8 cellular contexts compared by ENCODE assay signal in the genomic region with DNA sequence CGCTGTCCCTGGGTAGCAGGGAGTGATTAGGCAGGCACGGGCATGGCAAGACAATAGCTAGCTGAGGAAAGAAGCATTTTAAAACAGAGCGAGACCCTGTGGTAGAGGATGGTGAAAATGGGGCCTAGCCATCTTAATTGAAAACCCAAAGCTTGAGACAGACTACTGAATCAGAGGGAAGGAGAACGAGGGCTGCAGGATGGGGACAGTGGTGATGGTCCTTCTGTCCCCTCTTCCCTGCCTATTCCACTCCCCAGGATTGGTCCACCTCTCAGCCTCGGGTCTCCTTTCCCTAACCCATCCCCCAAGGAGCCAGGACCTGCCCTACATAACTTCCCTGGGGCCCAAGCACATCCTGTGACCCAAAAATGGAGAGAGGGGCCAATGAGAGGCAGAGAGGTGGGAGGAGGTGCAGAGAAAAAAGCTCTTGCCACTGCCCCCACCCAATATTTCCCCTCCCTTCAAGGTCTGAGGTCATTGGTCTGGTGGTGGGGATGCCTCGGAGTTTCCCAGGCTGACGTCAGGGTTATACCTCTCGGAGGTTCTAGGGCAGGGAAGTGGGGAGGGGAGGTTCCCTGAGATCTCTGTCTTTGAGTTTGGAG. TPM values are rescaled to one million over a fixed set of nuclear protein-coding genes. Genes with fewer than 3 reads are reported as not detected.
DNase-seq lines count a peak whose midpoint lies in the region; ATAC-seq and TF ChIP-seq lines count a peak whose summit lies in the region.

No MANE protein-coding gene starts in this region.

- TF ChIP-seq CTCF in OCI-LY7 (conservative IDR thresholded peaks at IDR 0.05; ENCODE audit: low read length) = 0 out of 2 replicates have a peak, but pooled peaks have one; percentile 4
- TF ChIP-seq CTCF in mammary epithelial cell (conservative IDR thresholded peaks at IDR 0.05 in 1 of 2, IDR thresholded peaks at IDR 0.05 in 1 of 2; ENCODE audit: extremely low read depth in 1 of 2, insufficient read depth in 1 of 2, low read depth in 1 of 2, low read length in 2 of 2) = no peak

- no peaks in the 10 kb centered on the region for H3K9me3 ChIP-seq in CD4-positive, alpha-beta memory T cell (ENCODE audit: control insufficient read depth in 1 of 2, low read length in 2 of 2)
- no peaks in the 10 kb centered on the region for H3K9me3 ChIP-seq in OCI-LY7 (ENCODE audit: low read length)
- no peaks in the 10 kb centered on the region for H3K9me3 ChIP-seq in mammary epithelial cell (replicated peaks; ENCODE audit: insufficient read depth, low read length)
- no peaks in the 10 kb centered on the region for H3K9me3 ChIP-seq in mesodermal cell (ENCODE audit: control insufficient read depth, low read length)

- H3K27me3 ChIP-seq in CD4-positive, alpha-beta memory T cell (ENCODE audit: insufficient read depth, low read length) = no peaks in the 10 kb centered on the region
- H3K27me3 ChIP-seq in mammary epithelial cell (ENCODE audit: insufficient read depth, low read length) = no peaks in the 10 kb centered on the region

- DNase-seq in CD4-positive, alpha-beta memory T cell = peak; percentile 60 to 91 (median 76)
- no peak for DNase-seq in OCI-LY7 (ENCODE audit: low spot score)
- no peak for DNase-seq in mammary epithelial cell
- no peak for DNase-seq in germinal center (ENCODE audit: low spot score)

- no peaks in the 10 kb centered on the region for H3K9me2 ChIP-seq in OCI-LY7 (ENCODE audit: insufficient read depth, low read length)

- H3K9ac ChIP-seq in mammary epithelial cell (ENCODE audit: insufficient read depth, low read length) = peak overlapping the region; percentile 58

- H3K4me1 ChIP-seq in CD4-positive, alpha-beta memory T cell (ENCODE audit: insufficient read depth, low read length) = peaks cover 65% of the 10 kb centered on the region
- H3K4me1 ChIP-seq in OCI-LY7 (ENCODE audit: insufficient read depth, low read length, poor library complexity, severe bottlenecking) = peaks cover 56% of the 10 kb centered on the region
- peaks cover 23% of the 10 kb centered on the region for H3K4me1 ChIP-seq in mammary epithelial cell (ENCODE audit: insufficient read depth, low read length)
- H3K4me1 ChIP-seq in mesodermal cell (ENCODE audit: control insufficient read depth, insufficient read depth, low read length, poor library complexity, severe bottlenecking) = peaks cover 33% of the 10 kb centered on the region
- no peaks in the 10 kb centered on the region for H3K4me1 ChIP-seq in urinary bladder (ENCODE audit: insufficient read depth)

- H4K20me1 ChIP-seq in OCI-LY7 (ENCODE audit: insufficient read depth, low read length) = peaks cover 6% of the 10 kb centered on the region; the same call in 1 of the 2 replicates
- H4K20me1 ChIP-seq in mammary epithelial cell (ENCODE audit: insufficient read depth, low read length) = no peaks in the 10 kb centered on the region

- CTCF ChIA-PET in CD4-positive, alpha-beta memory T cell (lab: Charles Lee; ENCODE audit: partially characterized antibody) = interaction anchor here (0.8 to 2.3 kb wide), 12 partner anchors 9 to 434 kb away, joined by 3 to 17 read pairs (median 4); partner anchors contain the start of gene ZBTB9
- CTCF ChIA-PET in OCI-LY7 (lab: Charles Lee; ENCODE audit: unreplicated experiment) (interaction anchor here (0.6 to 1.4 kb wide), 3 partner anchors 12 to 101 kb away, joined by 3 to 4 read pairs (median 3); partner anchors contain the start of gene ZBTB22), mammary epithelial cell (lab: Charles Lee; ENCODE audit: low non-redundant PET) (no interaction called here)

- peaks cover 44 to 87% (median 55%) of the 10 kb centered on the region in 4 donors for H3K4me1 Mint-ChIP-seq in CD4-positive, alpha-beta memory T cell

- peak overlapping the region; percentile 95 for H3K4me2 ChIP-seq in OCI-LY7 (ENCODE audit: low read length)
- peak overlapping the region; percentile 66 for H3K4me2 ChIP-seq in mammary epithelial cell (ENCODE audit: insufficient read depth, low read depth, low read length)

- intact Hi-C loops in CD4-positive, alpha-beta memory T cell (cut with micrococcal nuclease) = loop anchor here (1.0 to 10.0 kb wide), 9 partner anchors 8 to 1224 kb away; partner anchors contain the start of genes GPSM3, HSD17B8, KIFC1 and PBX2
- intact Hi-C loops in OCI-LY7 (cut with micrococcal nuclease; ENCODE audit: unreplicated experiment) = loop anchor here (1.0 to 10.0 kb wide), 4 partner anchors 13 to 214 kb away; partner anchors contain the start of genes HSD17B8, KIFC1, RING1 and RXRB
- intact Hi-C loops in mammary epithelial cell (cut with micrococcal nuclease) = loop anchor here (10.0 kb wide), 2 partner anchors 216 to 286 kb away; no protein-coding TSS in a partner anchor

- H3K27ac ChIP-seq in CD4-positive, alpha-beta memory T cell (ENCODE audit: low read depth, low read length) = peak overlapping the region; percentile 97
- H3K27ac ChIP-seq in OCI-LY7 (ENCODE audit: low read depth, low read length, poor library complexity, severe bottlenecking) (peak overlapping the region; percentile 76), mammary epithelial cell (ENCODE audit: insufficient read depth, low read depth, low read length) (peak overlapping the region; percentile 85), mesodermal cell (ENCODE audit: low read depth, low read length, severe bottlenecking) (peak overlapping the region; percentile 96), urinary bladder (ENCODE audit: low read depth) (peak overlapping the region; percentile 81)

- no peaks in the 10 kb centered on the region for H3K27me3 Mint-ChIP-seq in CD4-positive, alpha-beta memory T cell

- POLR2A ChIA-PET in CD4-positive, alpha-beta memory T cell (lab: Charles Lee; ENCODE audit: partially characterized antibody) = interaction anchor here (0.6 to 4.6 kb wide), 23 partner anchors 7 to 447 kb away, joined by 3 to 77 read pairs (median 8); partner anchors contain the start of genes B3GALT4, BAK1, KIFC1 and PFDN6
- POLR2A ChIA-PET in OCI-LY7 (lab: Charles Lee) = interaction anchor here (0.7 to 1.6 kb wide), 6 partner anchors 10 to 142 kb away, joined by 3 to 5 read pairs (median 4); partner anchors contain the start of genes B3GALT4 and ZBTB22

- H3K36me3 Mint-ChIP-seq in CD4-positive, alpha-beta memory T cell = peaks cover 22 to 42% of the 10 kb centered on the region in 2 donors

- peaks cover 21% of the 10 kb centered on the region; the same call in 1 of the 2 replicates for H3K79me2 ChIP-seq in OCI-LY7 (ENCODE audit: insufficient read depth, low read depth, low read length)
- peaks cover 29% of the 10 kb centered on the region for H3K79me2 ChIP-seq in mammary epithelial cell (ENCODE audit: insufficient read depth, low read length)

- in situ Hi-C loops in mammary epithelial cell (cut with MboI; ENCODE audit: low sequenced_read_pairs in 2 of 2) = no loop called here

- H3K27ac Mint-ChIP-seq in CD4-positive, alpha-beta memory T cell = peak overlapping the region; percentile 99 to 100 (median 99)

- peaks cover 21% of the 10 kb centered on the region for H3K36me3 ChIP-seq in CD4-positive, alpha-beta memory T cell (ENCODE audit: insufficient read depth, low read length)
- H3K36me3 ChIP-seq in OCI-LY7 (ENCODE audit: insufficient read depth, low read length) (peaks cover 27% of the 10 kb centered on the region), mammary epithelial cell (ENCODE audit: insufficient read depth, low read length) (peaks cover 2% of the 10 kb centered on the region), mesodermal cell (ENCODE audit: control insufficient read depth, insufficient read depth, low read length) (peaks cover 48% of the 10 kb centered on the region), urinary bladder (ENCODE audit: insufficient read depth) (no peaks in the 10 kb centered on the region)

- BruUV-seq in OCI-LY7 (replicated peaks; lab: Mats Ljungman, UMichigan) (TSS peak; percentile 97), mammary epithelial cell (replicated peaks; lab: Mats Ljungman, UMichigan) (TSS peak; percentile 74)

- dilution Hi-C loops in mammary epithelial cell (cut with HindIII; ENCODE audit: low sequenced_read_pairs) = no loop called here

- H3K4me3 ChIP-seq in CD4-positive, alpha-beta memory T cell (ENCODE audit: low read length in 2 of 2) = peak overlapping the region; percentile 18 to 75
- H3K4me3 ChIP-seq in OCI-LY7 (ENCODE audit: low read depth, low read length, poor library complexity, severe bottlenecking) (peak overlapping the region; percentile 67), mammary epithelial cell (replicated peaks in 1 of 3; ENCODE audit: insufficient read depth in 1 of 3, low read depth in 2 of 3, low read length in 3 of 3) (peak overlapping the region in 2 of 3 experiments; percentile 14 to 47), mesodermal cell (ENCODE audit: extremely low read depth, insufficient read depth, low read length, poor library complexity, severe bottlenecking) (peak overlapping the region; percentile 87), urinary bladder (ENCODE audit: low read depth, low read length) (peak overlapping the region; percentile 23)

- no peak for ATAC-seq in HG02798 (IDR thresholded peaks at IDR 0.05; ENCODE audit: poor library complexity, unreplicated experiment)
- ATAC-seq in HG03460 (IDR thresholded peaks at IDR 0.05; ENCODE audit: unreplicated experiment) = no peak

- H2AFZ ChIP-seq in OCI-LY7 (ENCODE audit: low read length) (peak overlapping the region; percentile 71; the same call in 1 of the 2 replicates), mammary epithelial cell (ENCODE audit: low read depth, low read length) (peak overlapping the region; percentile 79)

- H3K9me3 Mint-ChIP-seq in CD4-positive, alpha-beta memory T cell = no peaks in the 10 kb centered on the region

- peak overlapping the region; percentile 87 to 97 (median 94) for H3K4me3 Mint-ChIP-seq in CD4-positive, alpha-beta memory T cell

- 54% methylated on average over 7 of the region's 8 CpGs for WGBS in mammary epithelial cell (ENCODE audit: low coverage, missing lambda C conversion rate)
- WGBS in mesodermal cell (ENCODE audit: insufficient coverage in 2 of 2), 2 experiments = 19 to 20% methylated on average over 5 to 6 of the region's 8 CpGs
- 36% methylated on average over 8 of the region's 8 CpGs for WGBS in urinary bladder

RNA-seq across cellular contexts. Expression of gene CUTA, which starts 0.9 kb away (rescaled TPM):
- 100 to 1,000 TPM; 210 to 217 TPM for total RNA-seq in CD4-positive, alpha-beta memory T cell
- 100 to 1,000 TPM; 371 to 407 TPM for polyA plus RNA-seq in CD4-positive, alpha-beta memory T cell
- 147 and 164 TPM in 2 replicates for total RNA-seq in OCI-LY7 (2014; rRNA removed; shearing (Covaris generic))
- total RNA-seq in OCI-LY7 (2022) = 165 and 175 TPM in 2 replicates
- total RNA-seq in mammary epithelial cell = 100 to 1,000 TPM in 1 of 2 donors, 10 to 100 TPM in 1; 81.4 to 181 TPM
- 232 TPM for polyA plus RNA-seq in mammary epithelial cell
- polyA minus RNA-seq in mammary epithelial cell = 160 TPM
- polyA plus RNA-seq in mesodermal cell (2013, experiment 1 of 2) = 253 TPM
- 196 TPM for polyA plus RNA-seq in mesodermal cell (2013, experiment 2 of 2)
- 62.5 TPM for total RNA-seq in urinary bladder
- polyA plus RNA-seq in urinary bladder = 192 TPM

RNA-seq across cellular contexts. Expression of gene SYNGAP1, which starts 1.1 kb away (rescaled TPM):
- 10 to 100 TPM; 47.8 to 48.0 TPM for total RNA-seq in CD4-positive, alpha-beta memory T cell
- polyA plus RNA-seq in CD4-positive, alpha-beta memory T cell = 1 to 10 TPM in 1 of 2 donors, not detected in 1; 1.9 TPM
- 5.4 and 5.6 TPM in 2 replicates for total RNA-seq in OCI-LY7 (2014; rRNA removed; shearing (Covaris generic))
- 30.7 and 32.3 TPM in 2 replicates for total RNA-seq in OCI-LY7 (2022)
- total RNA-seq in mammary epithelial cell = 10 to 100 TPM in 1 of 2 donors, 1 to 10 TPM in 1; 4.2 to 17.7 TPM
- polyA plus RNA-seq in mammary epithelial cell = 3.2 TPM
- 1.8 TPM for polyA minus RNA-seq in mammary epithelial cell
- polyA plus RNA-seq in mesodermal cell (2013, experiment 1 of 2) = 54.9 TPM
- polyA plus RNA-seq in mesodermal cell (2013, experiment 2 of 2) = 47.5 TPM
- 9.8 TPM for total RNA-seq in urinary bladder
- 19.6 TPM for polyA plus RNA-seq in urinary bladder

RNA-seq across cellular contexts. Expression of gene PHF1, which starts 8.0 kb away (rescaled TPM):
- 100 to 1,000 TPM; 220 TPM for total RNA-seq in CD4-positive, alpha-beta memory T cell
- polyA plus RNA-seq in CD4-positive, alpha-beta memory T cell = 10 to 100 TPM; 61.2 to 81.8 TPM
- 19.9 and 21.4 TPM in 2 replicates for total RNA-seq in OCI-LY7 (2014; rRNA removed; shearing (Covaris generic))
- total RNA-seq in OCI-LY7 (2022) = 30.2 and 35.0 TPM in 2 replicates
- 10 to 100 TPM; 15.7 to 31.7 TPM for total RNA-seq in mammary epithelial cell
- polyA plus RNA-seq in mammary epithelial cell = 19.0 TPM
- 56.0 TPM for polyA minus RNA-seq in mammary epithelial cell
- 71.3 TPM for polyA plus RNA-seq in mesodermal cell (2013, experiment 1 of 2)
- 60.7 TPM for polyA plus RNA-seq in mesodermal cell (2013, experiment 2 of 2)
- total RNA-seq in urinary bladder = 16.4 TPM
- polyA plus RNA-seq in urinary bladder = 79.4 TPM

RNA-seq across cellular contexts. Expression of gene KIFC1, which starts 27.2 kb away (rescaled TPM):
- under 1 TPM; 0.61 to 0.69 TPM for total RNA-seq in CD4-positive, alpha-beta memory T cell
- polyA plus RNA-seq in CD4-positive, alpha-beta memory T cell = under 1 TPM in 1 of 2 donors, not detected in 1; 0.54 TPM
- 133 and 138 TPM in 2 replicates for total RNA-seq in OCI-LY7 (2014; rRNA removed; shearing (Covaris generic))
- 167 and 176 TPM in 2 replicates for total RNA-seq in OCI-LY7 (2022)
- total RNA-seq in mammary epithelial cell = 10 to 100 TPM in 1 of 2 donors, 1 to 10 TPM in 1; 2.8 to 36.7 TPM
- polyA plus RNA-seq in mammary epithelial cell = 47.5 TPM
- polyA minus RNA-seq in mammary epithelial cell = 45.2 TPM
- polyA plus RNA-seq in mesodermal cell (2013, experiment 1 of 2) = 63.4 TPM
- polyA plus RNA-seq in mesodermal cell (2013, experiment 2 of 2) = 59.8 TPM
- 7.5 TPM for total RNA-seq in urinary bladder
- 1.2 TPM for polyA plus RNA-seq in urinary bladder

RNA-seq across cellular contexts. Expression of gene ZBTB9, which starts 35.6 kb away (rescaled TPM):
- total RNA-seq in CD4-positive, alpha-beta memory T cell = 10 to 100 TPM; 12.1 to 12.8 TPM
- 10 to 100 TPM in 1 of 2 donors, 1 to 10 TPM in 1; 5.7 to 11.5 TPM for polyA plus RNA-seq in CD4-positive, alpha-beta memory T cell
- total RNA-seq in OCI-LY7 (2014; rRNA removed; shearing (Covaris generic)) = 7.7 and 11.2 TPM in 2 replicates
- total RNA-seq in OCI-LY7 (2022) = 6.8 and 7.3 TPM in 2 replicates
- total RNA-seq in mammary epithelial cell = 10 to 100 TPM in 1 of 2 donors, 1 to 10 TPM in 1; 5.7 to 10.3 TPM
- 10.0 TPM for polyA plus RNA-seq in mammary epithelial cell
- 19.4 TPM for polyA minus RNA-seq in mammary epithelial cell
- polyA plus RNA-seq in mesodermal cell (2013, experiment 1 of 2) = 13.0 TPM
- 10.3 TPM for polyA plus RNA-seq in mesodermal cell (2013, experiment 2 of 2)
- 7.8 TPM for total RNA-seq in urinary bladder
- polyA plus RNA-seq in urinary bladder = 5.0 TPM

Comparison
In these comparisons a context has a peak if more than half of its experiments do, and no peak if none do; other contexts are left out.
1. DNase-seq: peak in CD4-positive, alpha-beta memory T cell (5 of 5); none in OCI-LY7 (single experiment), mammary epithelial cell (single experiment) and germinal center (single experiment).
2. H3K4me3 ChIP-seq: peak in every context shown above with its lines; median percentile 87 in mesodermal cell; 67 in OCI-LY7; 46 in CD4-positive, alpha-beta memory T cell; 30 in mammary epithelial cell; 23 in urinary bladder.
3. RNA of gene PHF1, which starts 8.0 kb away (total RNA-seq): 220 TPM in CD4-positive, alpha-beta memory T cell; 15.7 to 31.7 TPM in mammary epithelial cell, 19.9 to 35.0 TPM in OCI-LY7 and 16.4 TPM in urinary bladder (single experiment); every median in the first group is over 4 times any median in the second.
4. Peak in every context shown above with its lines, with median percentiles within 50 percentile points of each other: H3K27ac ChIP-seq.